ENCODE assay signal across 19 cellular contexts in the genomic region with DNA sequence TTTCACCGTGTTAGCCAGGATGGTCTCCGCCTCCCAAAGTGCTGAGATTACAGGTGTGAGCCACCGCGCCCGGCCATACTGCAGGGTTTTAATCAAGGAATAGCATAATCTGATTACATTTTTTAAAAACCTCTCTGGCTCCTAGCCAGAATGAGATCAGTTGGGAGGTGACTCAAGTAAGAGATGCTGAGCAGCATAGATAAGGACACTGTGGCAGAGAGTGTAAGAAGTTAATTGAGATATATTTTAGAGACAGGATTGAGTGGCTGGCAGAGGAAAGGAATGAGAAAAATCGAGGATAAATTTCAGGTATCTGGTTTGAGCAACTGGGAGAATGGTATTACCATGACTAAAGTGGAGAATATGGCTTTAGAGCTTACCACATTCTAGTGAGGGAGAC. TPM values are rescaled to one million over a fixed set of nuclear protein-coding genes. Genes with fewer than 3 reads are reported as not detected.
DNase-seq lines count a peak whose midpoint lies in the region; ATAC-seq, FAIRE-seq and TF ChIP-seq lines count a peak whose summit lies in the region.
"Had no signal": no experiment of that assay in that cellular context is flagged by ENCODE, and none has a peak within 500 bp of the region (broad histone marks: within the 10 kb centered on the region; RNA-seq: fewer than 3 reads in every experiment).

No MANE protein-coding gene starts in this region.

- H3K4me3 ChIP-seq in K562 = no peak overlapping the region
- no peak overlapping the region for H3K4me3 ChIP-seq in body of pancreas
- H3K4me3 ChIP-seq: HAP-1 had no signal

- H3K27ac ChIP-seq in K562 (ENCODE audit: extremely low read depth, low read depth, low read length) (no peak overlapping the region), body of pancreas (no peak overlapping the region)
- H3K27ac ChIP-seq: 22Rv1, HL-60 had no signal

- DNase-seq in NCI-H82 (lab: John Stamatoyannopoulos, UW) (peak; percentile 67), NCI-H82 treated with DMSO at 0.1 percent for 48 hours (lab: John Stamatoyannopoulos, UW; ENCODE audit: unreplicated experiment) (no peak), OCI-M1 (lab: John Stamatoyannopoulos, UW) (peak; percentile 49), K562 (ENCODE audit: extremely low read depth in 1 of 4, low spot score in 3 of 4) (peak; percentile 15 to 65 (median 25)), progenitor cell of endocrine pancreas (ENCODE audit: low spot score, unreplicated experiment) (no peak), HCEC 1CT (no peak), body of pancreas (no peak)
- DNase-seq: Caco-2; CD8-positive, alpha-beta memory T cell; DMS53; GF-D8; HFFc6 had no signal

- intact Hi-C loops in K562 (cut with micrococcal nuclease) = no loop called here
- intact Hi-C loops in body of pancreas (cut with DNase I) = no loop called here

- WGBS in K562 (ENCODE audit: insufficient coverage, low coverage, missing lambda C conversion rate) = 6% methylated on average over 6 of the region's 6 CpGs
- 92 to 97% methylated on average over 6 of the region's 6 CpGs for WGBS in body of pancreas, 2 donors

- H3K9me3 ChIP-seq in K562 (replicated peaks; ENCODE audit: control insufficient read depth, insufficient read depth, low read depth, low read length) (no peaks in the 10 kb centered on the region), body of pancreas (no peaks in the 10 kb centered on the region)
- H3K9me3 ChIP-seq: Caco-2, HAP-1 had no signal

- H3K9me3 Mint-ChIP-seq in progenitor cell of endocrine pancreas (ENCODE audit: low read depth) = peaks cover 7% of the 10 kb centered on the region
- H3K9me3 Mint-ChIP-seq: CD8-positive, alpha-beta memory T cell; HFFc6 had no signal

- TF ChIP-seq CTCF in K562 (IDR thresholded peaks at IDR 0.05 in 2 of 3, conservative IDR thresholded peaks at IDR 0.05 in 1 of 3; ENCODE audit: insufficient read depth in 2 of 3, low read depth in 1 of 3, low read length in 3 of 3) (no peak), progenitor cell of endocrine pancreas (IDR thresholded peaks at IDR 0.05; ENCODE audit: unreplicated experiment) (no peak), body of pancreas (IDR thresholded peaks at IDR 0.05) (no peak)

- H3K36me3 ChIP-seq in K562 (ENCODE audit: control insufficient read depth, insufficient read depth, low read length) (no peaks in the 10 kb centered on the region), body of pancreas (replicated peaks in 1 of 2; ENCODE audit: insufficient read depth in 1 of 2, low read depth in 2 of 2) (no peaks in the 10 kb centered on the region)
- H3K36me3 ChIP-seq: HAP-1 had no signal

- H3K27ac Mint-ChIP-seq in progenitor cell of endocrine pancreas = peak overlapping the region; percentile 8
- H3K27ac Mint-ChIP-seq: CD14-positive monocyte, HFFc6 had no signal

- H3K79me2 ChIP-seq in K562 (ENCODE audit: control insufficient read depth, insufficient read depth, low read length) = no peaks in the 10 kb centered on the region

- in situ Hi-C loops in K562 (cut with MboI) = no loop called here

- POLR2A ChIA-PET in K562 (lab: Yijun Ruan, JAX) = no interaction called here

- TF ChIP-seq RAD21 in K562 (CRISPR knock-in tag; conservative IDR thresholded peaks at IDR 0.05 in 1 of 2, IDR thresholded peaks at IDR 0.05 in 1 of 2) = no peak

- no peak for FAIRE-seq in K562 (lab: Jason Lieb, UNC)
- FAIRE-seq: GM19239, H1 had no signal

- CTCF ChIA-PET in K562 (lab: Yijun Ruan, JAX; ENCODE audit: low intra/inter-chr PET ratio) = no interaction called here

- peaks cover 13% of the 10 kb centered on the region for H3K36me3 Mint-ChIP-seq in progenitor cell of endocrine pancreas (ENCODE audit: insufficient read depth)

- no TSS peak for BruUV-seq in K562 (replicated peaks; lab: Mats Ljungman, UMichigan)

- H3K9ac ChIP-seq in K562 (ENCODE audit: insufficient read depth in 1 of 2, low read depth in 2 of 2, low read length in 2 of 2) = no peak overlapping the region

- H3K4me3 Mint-ChIP-seq in progenitor cell of endocrine pancreas (ENCODE audit: low read depth) = no peak overlapping the region
- H3K4me3 Mint-ChIP-seq: CD14-positive monocyte; CD8-positive, alpha-beta memory T cell; HFFc6 had no signal

- H3K4me1 ChIP-seq in K562 (replicated peaks in 1 of 2; ENCODE audit: control insufficient read depth in 2 of 2, insufficient read depth in 2 of 2, low read length in 2 of 2) = no peaks in the 10 kb centered on the region
- no peaks in the 10 kb centered on the region for H3K4me1 ChIP-seq in body of pancreas
- H3K4me1 ChIP-seq: Caco-2, HAP-1 had no signal

- no peaks in the 10 kb centered on the region for H3K9me1 ChIP-seq in K562 (ENCODE audit: control insufficient read depth, insufficient read depth, low read length)

- H4K20me1 ChIP-seq in K562 (replicated peaks; ENCODE audit: control insufficient read depth, insufficient read depth, low read length) = no peaks in the 10 kb centered on the region

- H3K4me1 Mint-ChIP-seq in progenitor cell of endocrine pancreas (ENCODE audit: low read depth) = no peaks in the 10 kb centered on the region
- H3K4me1 Mint-ChIP-seq: CD14-positive monocyte had no signal

- 0 out of 2 replicates have a peak, but pooled peaks have one; percentile 13 for TF ChIP-seq EP300 in K562 (IDR thresholded peaks at IDR 0.05; ENCODE audit: low read length)

- TF ChIP-seq POLR2A in K562 (conservative IDR thresholded peaks at IDR 0.05) (no peak), body of pancreas (IDR thresholded peaks at IDR 0.05) (no peak)

- no peaks in the 10 kb centered on the region for H3K27me3 Mint-ChIP-seq in progenitor cell of endocrine pancreas
- H3K27me3 Mint-ChIP-seq: CD8-positive, alpha-beta memory T cell had no signal

- no peak overlapping the region for H3K4me2 ChIP-seq in K562 (ENCODE audit: insufficient read depth, low read length)

- H2AFZ ChIP-seq in K562 (ENCODE audit: low read depth, low read length) = no peak overlapping the region

- H3K27me3 ChIP-seq in K562 (ENCODE audit: control insufficient read depth in 2 of 2, insufficient read depth in 2 of 2, low read length in 2 of 2) = no peaks in the 10 kb centered on the region
- H3K27me3 ChIP-seq in body of pancreas = no peaks in the 10 kb centered on the region

- peak; percentile 73 for ATAC-seq in K562
- no peak for ATAC-seq in body of pancreas
- no peak for ATAC-seq in HG02884 (IDR thresholded peaks at IDR 0.05; ENCODE audit: unreplicated experiment)

RNA-seq across cellular contexts. Expression of gene RIGI, which starts 7.3 kb away (rescaled TPM):
- total RNA-seq in K562 (2011; cell fraction: chromatin; rRNA removed; ENCODE audit: low replicate concordance) = 0.53 and 1.9 TPM in 2 replicates
- 0.33 and 0.39 TPM in 2 replicates for total RNA-seq in K562 (2011; cell fraction: nucleolus; rRNA removed)
- 0.59 and 1.1 TPM in 2 replicates for total RNA-seq in K562 (2011; cell fraction: nucleoplasm; rRNA removed)
- total RNA-seq in K562 (2014; rRNA removed) = 0.27 and 0.49 TPM in 2 replicates
- total RNA-seq in K562 (2014; rRNA removed; fragmentation: Illumina TruSeq; extraction: Trizol) = 0.80 and 1.1 TPM in 2 replicates
- total RNA-seq in K562 (2015; rRNA removed; fragmentation: Illumina TruSeq; extraction: Trizol) = 1.0 and 1.1 TPM in 2 replicates
- 0.49 and 0.62 TPM in 2 replicates for total RNA-seq in K562 (2021)
- polyA plus RNA-seq in K562 (2011; rRNA removed) = 0.43 and 0.54 TPM in 2 replicates
- 0.10 and 0.21 TPM in 2 replicates for polyA plus RNA-seq in K562 (2011; cell fraction: cytosol; rRNA removed)
- polyA plus RNA-seq in K562 (2011; cell fraction: nucleus; rRNA removed) = 0.21 and 0.39 TPM in 2 replicates
- 0.61 and 1.00 TPM in 2 replicates for polyA plus RNA-seq in K562 (2012)
- polyA plus RNA-seq in K562 (2014; fragmentation: Illumina TruSeq; extraction: Trizol) = 0.53 and 0.94 TPM in 2 replicates
- polyA plus RNA-seq in K562 (2014; fragmentation: Nextera tagmentation; extraction: Ambion mirVana) = under 1 TPM; 0.32 to 0.36 TPM
- 0.31 and 0.50 TPM in 2 replicates for polyA plus RNA-seq in K562 (2014; rRNA removed)
- polyA minus RNA-seq in K562 (2011; rRNA and poly(A)+ RNA removed) = 0.95 and 1.2 TPM in 2 replicates
- 0.38 TPM in 1 of 2 replicates, not detected in the other for polyA minus RNA-seq in K562 (2011; cell fraction: cytosol; rRNA and poly(A)+ RNA removed)
- polyA minus RNA-seq in K562 (2011; cell fraction: nucleus; rRNA and poly(A)+ RNA removed) = 0.54 and 0.89 TPM in 2 replicates
- total RNA-seq in progenitor cell of endocrine pancreas = 9.3 and 10.7 TPM in 2 replicates
- 1 to 10 TPM; 2.6 to 6.5 TPM for total RNA-seq in body of pancreas

RNA-seq across cellular contexts. Expression of gene SMIM27, which starts 18.8 kb away (rescaled TPM):
- 1.6 and 2.0 TPM in 2 replicates for total RNA-seq in K562 (2011; cell fraction: chromatin; rRNA removed; ENCODE audit: low replicate concordance)
- total RNA-seq in K562 (2011; cell fraction: nucleolus; rRNA removed) = 2.4 and 2.5 TPM in 2 replicates
- 4.8 and 5.9 TPM in 2 replicates for total RNA-seq in K562 (2011; cell fraction: nucleoplasm; rRNA removed)
- total RNA-seq in K562 (2014; rRNA removed) (2.9 and 5.9 TPM in 2 replicates), K562 (2014; rRNA removed; fragmentation: Illumina TruSeq; extraction: Trizol) (5.1 and 7.0 TPM in 2 replicates), K562 (2015; rRNA removed; fragmentation: Illumina TruSeq; extraction: Trizol) (7.9 and 8.3 TPM in 2 replicates), K562 (2021) (7.8 and 8.9 TPM in 2 replicates), progenitor cell of endocrine pancreas (12.0 and 13.6 TPM in 2 replicates), body of pancreas (under 1 TPM in 1 of 2 donors, not detected in 1; 0.52 TPM)
- polyA plus RNA-seq in K562 (2011; rRNA removed) (8.7 and 10.6 TPM in 2 replicates), K562 (2014; fragmentation: Illumina TruSeq; extraction: Trizol) (4.6 and 5.8 TPM in 2 replicates), K562 (2014; fragmentation: Nextera tagmentation; extraction: Ambion mirVana) (10 to 100 TPM; 14.6 to 16.1 TPM), K562 (2014; rRNA removed) (4.4 and 9.8 TPM in 2 replicates)
- polyA plus RNA-seq in K562 (2011; cell fraction: cytosol; rRNA removed) = 2.6 and 3.3 TPM in 2 replicates
- polyA plus RNA-seq in K562 (2011; cell fraction: nucleus; rRNA removed) = 6.1 and 6.7 TPM in 2 replicates
- polyA plus RNA-seq in K562 (2012) = 13.3 and 21.5 TPM in 2 replicates
- 1.1 and 2.9 TPM in 2 replicates for polyA minus RNA-seq in K562 (2011; rRNA and poly(A)+ RNA removed)
- 2.0 TPM in 1 of 2 replicates, not detected in the other for polyA minus RNA-seq in K562 (2011; cell fraction: cytosol; rRNA and poly(A)+ RNA removed)
- polyA minus RNA-seq in K562 (2011; cell fraction: nucleus; rRNA and poly(A)+ RNA removed) = 1.6 and 3.8 TPM in 2 replicates

RNA-seq across cellular contexts. Expression of gene TOPORS, which starts 19.0 kb away (rescaled TPM):
- 5.5 and 23.2 TPM in 2 replicates for total RNA-seq in K562 (2011; cell fraction: chromatin; rRNA removed; ENCODE audit: low replicate concordance)
- 4.5 and 5.9 TPM in 2 replicates for total RNA-seq in K562 (2011; cell fraction: nucleolus; rRNA removed)
- 8.9 and 9.8 TPM in 2 replicates for total RNA-seq in K562 (2011; cell fraction: nucleoplasm; rRNA removed)
- total RNA-seq in K562 (2014; rRNA removed) (9.3 and 9.9 TPM in 2 replicates), K562 (2014; rRNA removed; fragmentation: Illumina TruSeq; extraction: Trizol) (17.3 and 21.5 TPM in 2 replicates), K562 (2015; rRNA removed; fragmentation: Illumina TruSeq; extraction: Trizol) (17.6 and 19.6 TPM in 2 replicates), K562 (2021) (8.5 and 9.2 TPM in 2 replicates), progenitor cell of endocrine pancreas (20.7 and 21.6 TPM in 2 replicates), body of pancreas (10 to 100 TPM in 1 of 2 donors, 1 to 10 TPM in 1; 9.9 to 12.2 TPM)
- polyA plus RNA-seq in K562 (2011; rRNA removed) (8.1 and 11.4 TPM in 2 replicates), K562 (2014; fragmentation: Illumina TruSeq; extraction: Trizol) (13.6 and 15.9 TPM in 2 replicates), K562 (2014; fragmentation: Nextera tagmentation; extraction: Ambion mirVana) (1 to 10 TPM; 4.3 to 5.0 TPM), K562 (2014; rRNA removed) (7.6 and 8.5 TPM in 2 replicates)
- 2.7 and 4.2 TPM in 2 replicates for polyA plus RNA-seq in K562 (2011; cell fraction: cytosol; rRNA removed)
- polyA plus RNA-seq in K562 (2011; cell fraction: nucleus; rRNA removed) = 4.8 and 5.8 TPM in 2 replicates
- polyA plus RNA-seq in K562 (2012) = 6.4 and 6.7 TPM in 2 replicates
- polyA minus RNA-seq in K562 (2011; rRNA and poly(A)+ RNA removed) = 24.1 and 25.5 TPM in 2 replicates
- 4.4 and 5.1 TPM in 2 replicates for polyA minus RNA-seq in K562 (2011; cell fraction: cytosol; rRNA and poly(A)+ RNA removed)
- 5.5 and 9.2 TPM in 2 replicates for polyA minus RNA-seq in K562 (2011; cell fraction: nucleus; rRNA and poly(A)+ RNA removed)

RNA-seq across cellular contexts. Expression of gene NDUFB6, which starts 39.6 kb away (rescaled TPM):
- total RNA-seq in K562 (2011; cell fraction: chromatin; rRNA removed; ENCODE audit: low replicate concordance) = 7.1 and 14.0 TPM in 2 replicates
- 29.0 and 30.8 TPM in 2 replicates for total RNA-seq in K562 (2011; cell fraction: nucleolus; rRNA removed)
- 16.9 and 18.0 TPM in 2 replicates for total RNA-seq in K562 (2011; cell fraction: nucleoplasm; rRNA removed)
- total RNA-seq in K562 (2014; rRNA removed) (61.6 and 64.0 TPM in 2 replicates), K562 (2014; rRNA removed; fragmentation: Illumina TruSeq; extraction: Trizol) (41.0 and 41.4 TPM in 2 replicates), K562 (2015; rRNA removed; fragmentation: Illumina TruSeq; extraction: Trizol) (44.0 and 46.9 TPM in 2 replicates), K562 (2021) (60.2 and 67.8 TPM in 2 replicates), progenitor cell of endocrine pancreas (39.8 and 40.7 TPM in 2 replicates), body of pancreas (1 to 10 TPM; 6.9 to 7.5 TPM)
- polyA plus RNA-seq in K562 (2011; rRNA removed) (55.4 and 64.9 TPM in 2 replicates), K562 (2014; fragmentation: Illumina TruSeq; extraction: Trizol) (26.5 and 43.6 TPM in 2 replicates), K562 (2014; fragmentation: Nextera tagmentation; extraction: Ambion mirVana) (10 to 100 TPM; 71.2 to 88.1 TPM), K562 (2014; rRNA removed) (81.8 and 83.9 TPM in 2 replicates)
- polyA plus RNA-seq in K562 (2011; cell fraction: cytosol; rRNA removed) = 34.2 and 51.2 TPM in 2 replicates
- polyA plus RNA-seq in K562 (2011; cell fraction: nucleus; rRNA removed) = 18.0 and 21.5 TPM in 2 replicates
- polyA plus RNA-seq in K562 (2012) = 35.1 and 82.5 TPM in 2 replicates
- polyA minus RNA-seq in K562 (2011; rRNA and poly(A)+ RNA removed) = 7.4 and 8.8 TPM in 2 replicates
- 21.8 and 25.1 TPM in 2 replicates for polyA minus RNA-seq in K562 (2011; cell fraction: cytosol; rRNA and poly(A)+ RNA removed)
- polyA minus RNA-seq in K562 (2011; cell fraction: nucleus; rRNA and poly(A)+ RNA removed) = 8.3 and 13.7 TPM in 2 replicates

Comparison
In these comparisons a context has a peak if more than half of its experiments do, and no peak if none do; other contexts are left out.
1. DNase-seq: peak in NCI-H82 (single experiment), OCI-M1 (single experiment) and K562 (4 of 4); none in NCI-H82 treated with DMSO at 0.1 percent for 48 hours (single experiment), progenitor cell of endocrine pancreas (single experiment), HCEC 1CT (single experiment) and body of pancreas (0 of 4).